Comparison of ENCODE assay signal across 8 cellular contexts in the genomic region with DNA sequence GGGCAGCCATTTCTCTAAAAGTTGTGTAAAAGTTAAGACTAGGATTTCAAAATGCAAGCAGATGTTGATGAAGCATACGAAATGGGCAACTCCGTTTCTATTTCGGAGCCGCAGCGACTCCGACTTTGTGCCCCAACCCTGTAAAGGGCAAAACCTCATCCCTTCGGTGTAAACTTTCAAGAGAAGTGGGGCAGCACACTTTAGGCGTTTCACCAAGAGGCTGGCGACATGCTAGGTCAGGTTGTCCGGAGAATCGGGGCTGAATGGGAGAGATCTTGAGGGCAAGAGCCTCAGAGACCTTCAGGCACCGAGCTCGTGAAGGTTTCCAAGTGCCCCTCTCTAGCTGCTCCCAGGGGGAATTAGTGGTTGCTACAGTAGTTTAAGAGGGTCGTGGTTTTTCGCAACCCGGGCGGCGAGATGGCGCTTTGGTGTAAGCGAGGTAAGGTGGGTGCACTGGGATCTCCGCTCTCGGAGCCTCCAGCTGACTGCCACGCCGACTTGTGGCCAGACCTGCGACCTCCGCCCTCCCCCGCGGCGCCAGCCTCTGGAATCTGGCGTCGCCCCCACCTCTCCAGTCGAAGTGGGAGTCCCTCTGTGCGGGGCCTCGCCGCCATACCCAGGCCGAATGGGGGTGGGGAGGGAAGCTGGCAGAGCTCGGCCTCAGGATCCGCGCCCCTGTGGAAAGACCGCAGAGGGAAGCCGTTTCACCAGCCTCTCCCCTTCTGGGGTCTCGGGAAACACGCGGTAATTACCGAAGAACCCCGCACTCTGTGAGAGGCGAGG. TPM values are rescaled to one million over a fixed set of nuclear protein-coding genes. Genes with fewer than 3 reads are reported as not detected.
A peak's percentile ranks its signal among the peaks of the same experiment; 100 is the strongest.
DNase-seq lines count a peak whose midpoint lies in the region; ATAC-seq and TF ChIP-seq lines count a peak whose summit lies in the region.

No MANE protein-coding gene starts in this region.

- peak overlapping the region; percentile 96 for H3K4me3 Mint-ChIP-seq in activated naive CD4-positive, alpha-beta T cell treated with anti-CD3 and anti-CD28 coated beads for 36 hours
- peak overlapping the region; percentile 94 for H3K4me3 Mint-ChIP-seq in glutamatergic neuron (ENCODE audit: unreplicated experiment)

- peaks cover 13% of the 10 kb centered on the region for H3K4me1 ChIP-seq in ovary (ENCODE audit: insufficient read depth)

- no peaks in the 10 kb centered on the region for H3K9me3 ChIP-seq in ovary

- peaks cover 23% of the 10 kb centered on the region for H3K36me3 Mint-ChIP-seq in activated naive CD4-positive, alpha-beta T cell treated with anti-CD3 and anti-CD28 coated beads for 36 hours (ENCODE audit: low read depth)
- H3K36me3 Mint-ChIP-seq in glutamatergic neuron (ENCODE audit: unreplicated experiment), result no peaks in the 10 kb centered on the region

- TF ChIP-seq CTCF in AG10803 (conservative IDR thresholded peaks at IDR 0.05; ENCODE audit: low read length), result peak; percentile 22; the same call in 1 of the 2 replicates
- TF ChIP-seq CTCF in glutamatergic neuron (IDR thresholded peaks at IDR 0.05; ENCODE audit: partially characterized antibody, unreplicated experiment), result no peak
- peak in 1 of 3 donors; percentile 20 for TF ChIP-seq CTCF in ovary (IDR thresholded peaks at IDR 0.05)

- 0 to 1% (median 0%) methylated on average over 32 to 47 of the region's 47 CpGs for WGBS in ovary, 3 donors

- H3K4me3 ChIP-seq in AG10803 (ENCODE audit: low read length), result peak overlapping the region; percentile 95
- peak overlapping the region; percentile 90 for H3K4me3 ChIP-seq in ovary

- TF ChIP-seq EP300 in ovary (IDR thresholded peaks at IDR 0.05), result no peak

- no peaks in the 10 kb centered on the region for H3K36me3 ChIP-seq in ovary

- ATAC-seq in GM19025 (IDR thresholded peaks at IDR 0.05; ENCODE audit: low read depth, unreplicated experiment) (peak; percentile 3), HG03432 (IDR thresholded peaks at IDR 0.05; ENCODE audit: unreplicated experiment) (peak; percentile 32)

- H3K9me3 Mint-ChIP-seq in activated naive CD4-positive, alpha-beta T cell treated with anti-CD3 and anti-CD28 coated beads for 36 hours, result no peaks in the 10 kb centered on the region
- H3K9me3 Mint-ChIP-seq in glutamatergic neuron (ENCODE audit: unreplicated experiment), result peaks cover 3% of the 10 kb centered on the region

- no peaks in the 10 kb centered on the region for H3K27me3 Mint-ChIP-seq in activated naive CD4-positive, alpha-beta T cell treated with anti-CD3 and anti-CD28 coated beads for 36 hours (ENCODE audit: low read depth)
- H3K27me3 Mint-ChIP-seq in glutamatergic neuron (ENCODE audit: unreplicated experiment), result peaks cover 4% of the 10 kb centered on the region

- peak overlapping the region; percentile 96 for H3K27ac Mint-ChIP-seq in activated naive CD4-positive, alpha-beta T cell treated with anti-CD3 and anti-CD28 coated beads for 36 hours
- peak overlapping the region; percentile 97 for H3K27ac Mint-ChIP-seq in glutamatergic neuron (ENCODE audit: unreplicated experiment)

- intact Hi-C loops in activated naive CD4-positive, alpha-beta T cell treated with anti-CD3 and anti-CD28 coated beads for 36 hours (cut with micrococcal nuclease), result loop anchor here (1.0 kb wide), 7 partner anchors 11 to 385 kb away; a partner anchor contains a TSS
- intact Hi-C loops in ovary (cut with DNase I), result loop anchor here in 1 of 4 donors (1.0 to 2.0 kb wide), 2 partner anchors 11 to 26 kb away; a partner anchor contains a TSS

- H3K4me1 Mint-ChIP-seq in activated naive CD4-positive, alpha-beta T cell treated with anti-CD3 and anti-CD28 coated beads for 36 hours (ENCODE audit: low read depth), result peaks cover 37% of the 10 kb centered on the region
- no peaks in the 10 kb centered on the region for H3K4me1 Mint-ChIP-seq in glutamatergic neuron (ENCODE audit: low read depth, unreplicated experiment)

- peak overlapping the region; percentile 93 to 99 for H3K27ac ChIP-seq in ovary

- CTCF ChIA-PET in activated naive CD4-positive, alpha-beta T cell treated with anti-CD3 and anti-CD28 coated beads for 36 hours (lab: Charles Lee), result interaction anchor here (0.6 to 16.6 kb wide), 6 partner anchors 11 to 37 kb away, joined by 3 to 252 read pairs (median 14); a partner anchor contains a TSS

- H3K27me3 ChIP-seq in ovary, result no peaks in the 10 kb centered on the region

- DNase-seq in AG10803 (ENCODE audit: low read depth) (peak; percentile 75), glutamatergic neuron (peak; percentile 89), ovary (peak; percentile 74 to 86 (median 82)), NCI-H2196 (lab: John Stamatoyannopoulos, UW; ENCODE audit: unreplicated experiment) (no peak)
- peak; percentile 63 for DNase-seq in activated naive CD4-positive, alpha-beta T cell treated with anti-CD3 and anti-CD28 coated beads for 36 hours

- no peak for TF ChIP-seq POLR2A in ovary (IDR thresholded peaks at IDR 0.05)

TF ChIP-seq in PFSK-1, 5 proteins besides CTCF, POLR2A, EP300 and RAD21:
- TF ChIP-seq POLR2AphosphoS5 (IDR thresholded peaks at IDR 0.05; ENCODE audit: low read depth, low read length) (peak; percentile 77), FOXP2 (optimal IDR thresholded peaks at IDR 0.05; ENCODE audit: borderline replicate concordance, extremely low read depth, extremely low read length, insufficient read depth) (peak; percentile 41), SIN3A (IDR thresholded peaks at IDR 0.05; ENCODE audit: borderline replicate concordance, insufficient read depth, low read length) (no peak), TAF1 (IDR thresholded peaks at IDR 0.05; ENCODE audit: borderline replicate concordance, insufficient read depth, low read length) (peak; percentile 60; the same call in 1 of the 2 replicates)
- TF ChIP-seq, protein P1, sequence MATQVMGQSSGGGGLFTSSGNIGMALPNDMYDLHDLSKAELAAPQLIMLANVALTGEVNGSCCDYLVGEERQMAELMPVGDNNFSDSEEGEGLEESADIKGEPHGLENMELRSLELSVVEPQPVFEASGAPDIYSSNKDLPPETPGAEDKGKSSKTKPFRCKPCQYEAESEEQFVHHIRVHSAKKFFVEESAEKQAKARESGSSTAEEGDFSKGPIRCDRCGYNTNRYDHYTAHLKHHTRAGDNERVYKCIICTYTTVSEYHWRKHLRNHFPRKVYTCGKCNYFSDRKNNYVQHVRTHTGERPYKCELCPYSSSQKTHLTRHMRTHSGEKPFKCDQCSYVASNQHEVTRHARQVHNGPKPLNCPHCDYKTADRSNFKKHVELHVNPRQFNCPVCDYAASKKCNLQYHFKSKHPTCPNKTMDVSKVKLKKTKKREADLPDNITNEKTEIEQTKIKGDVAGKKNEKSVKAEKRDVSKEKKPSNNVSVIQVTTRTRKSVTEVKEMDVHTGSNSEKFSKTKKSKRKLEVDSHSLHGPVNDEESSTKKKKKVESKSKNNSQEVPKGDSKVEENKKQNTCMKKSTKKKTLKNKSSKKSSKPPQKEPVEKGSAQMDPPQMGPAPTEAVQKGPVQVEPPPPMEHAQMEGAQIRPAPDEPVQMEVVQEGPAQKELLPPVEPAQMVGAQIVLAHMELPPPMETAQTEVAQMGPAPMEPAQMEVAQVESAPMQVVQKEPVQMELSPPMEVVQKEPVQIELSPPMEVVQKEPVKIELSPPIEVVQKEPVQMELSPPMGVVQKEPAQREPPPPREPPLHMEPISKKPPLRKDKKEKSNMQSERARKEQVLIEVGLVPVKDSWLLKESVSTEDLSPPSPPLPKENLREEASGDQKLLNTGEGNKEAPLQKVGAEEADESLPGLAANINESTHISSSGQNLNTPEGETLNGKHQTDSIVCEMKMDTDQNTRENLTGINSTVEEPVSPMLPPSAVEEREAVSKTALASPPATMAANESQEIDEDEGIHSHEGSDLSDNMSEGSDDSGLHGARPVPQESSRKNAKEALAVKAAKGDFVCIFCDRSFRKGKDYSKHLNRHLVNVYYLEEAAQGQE (IDR thresholded peaks at IDR 0.05; ENCODE audit: insufficient read depth in 1 of 2, low read depth in 2 of 2, low read length in 2 of 2), result 0 out of 4 replicates have a peak, but pooled peaks of 1 of the 2 experiments have one; percentile 26

RNA-seq across cellular contexts. Expression of a gene that starts 1.0 kb away (rescaled TPM):
- polyA plus RNA-seq in PFSK-1 (2012; ENCODE audit: insufficient read length, low read depth), result 24.9 TPM
- total RNA-seq in activated naive CD4-positive, alpha-beta T cell treated with anti-CD3 and anti-CD28 coated beads for 36 hours, result 1 to 10 TPM; 3.5 TPM
- total RNA-seq in glutamatergic neuron (ENCODE audit: unreplicated experiment), result 8.4 TPM
- 1 to 10 TPM; 3.4 to 9.1 (median 5.5) TPM for total RNA-seq in ovary
- 1 to 10 TPM; 1.7 to 8.9 TPM for polyA plus RNA-seq in ovary

RNA-seq across cellular contexts. Expression of a gene that starts 12.4 kb away (rescaled TPM):
- polyA plus RNA-seq in PFSK-1 (2012; ENCODE audit: insufficient read length, low read depth), result 20.4 TPM
- total RNA-seq in activated naive CD4-positive, alpha-beta T cell treated with anti-CD3 and anti-CD28 coated beads for 36 hours, result 10 to 100 TPM; 24.3 to 24.7 TPM
- 13.0 TPM for total RNA-seq in glutamatergic neuron (ENCODE audit: unreplicated experiment)
- 10 to 100 TPM; 17.0 to 37.8 (median 27.9) TPM for total RNA-seq in ovary
- polyA plus RNA-seq in ovary, result 10 to 100 TPM; 14.4 to 26.9 TPM

RNA-seq across cellular contexts. Expression of a gene that starts 25.2 kb away (rescaled TPM):
- 13.6 TPM for polyA plus RNA-seq in PFSK-1 (2012; ENCODE audit: insufficient read length, low read depth)
- 10 to 100 TPM; 12.3 to 12.7 TPM for total RNA-seq in activated naive CD4-positive, alpha-beta T cell treated with anti-CD3 and anti-CD28 coated beads for 36 hours
- total RNA-seq in glutamatergic neuron (ENCODE audit: unreplicated experiment) (3.7 TPM), ovary (10 to 100 TPM; 12.4 to 24.0 (median 18.5) TPM)
- 10 to 100 TPM; 11.0 to 24.5 TPM for polyA plus RNA-seq in ovary

RNA-seq across cellular contexts. Expression of a gene that starts 28.4 kb away (rescaled TPM):
- 121 TPM for polyA plus RNA-seq in PFSK-1 (2012; ENCODE audit: insufficient read length, low read depth)
- total RNA-seq in activated naive CD4-positive, alpha-beta T cell treated with anti-CD3 and anti-CD28 coated beads for 36 hours, result 1 to 10 TPM; 2.4 TPM
- 6.2 TPM for total RNA-seq in glutamatergic neuron (ENCODE audit: unreplicated experiment)
- 100 to 1,000 TPM in 2 of 7 donors, 10 to 100 TPM in 5; 33.0 to 166 (median 84.9) TPM for total RNA-seq in ovary
- polyA plus RNA-seq in ovary, result 10 to 100 TPM; 12.1 to 59.3 TPM
